ENCODE assay signal across 17 cellular contexts in the genomic region with DNA sequence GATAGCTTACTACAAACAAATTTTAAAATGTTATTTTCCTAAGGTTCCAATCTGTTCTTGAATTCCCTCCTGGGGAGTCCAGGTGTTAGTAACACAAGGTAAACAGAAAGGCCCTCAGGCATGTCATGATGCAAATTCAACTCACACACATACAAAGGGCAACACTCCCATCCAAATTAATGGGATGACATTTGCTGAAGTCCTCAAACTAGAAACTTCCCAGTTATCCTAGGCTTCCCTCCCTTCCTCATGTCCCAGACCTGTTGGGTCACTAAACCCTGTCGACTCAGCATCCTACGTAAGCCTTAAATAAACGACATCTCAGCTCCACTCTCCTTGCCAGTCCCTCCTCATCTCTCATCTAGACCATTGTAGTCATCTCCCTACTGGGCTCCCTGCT.
"Had no signal": no experiment of that assay in that cellular context is flagged by ENCODE, and none has a peak within 500 bp of the region (broad histone marks: within the 10 kb centered on the region; RNA-seq: fewer than 3 reads in every experiment).

No MANE protein-coding gene starts in this region.

- H3K4me1 Mint-ChIP-seq: activated CD4-positive, alpha-beta memory T cell treated with anti-CD3 and anti-CD28 coated beads, Interleukin-2, amount 10 ng/mL, durations not matched to agents 7 days and 5 days; activated CD4-positive, alpha-beta T cell treated with anti-CD3 and anti-CD28 coated beads for 36 hours; activated naive CD8-positive, alpha-beta T cell treated with anti-CD3 and anti-CD28 coated beads for 36 hours; natural killer cell; stimulated activated naive B cell treated with anti-CD40 and anti-IgM and Interleukin-4, amounts not matched to agents 10 μg/mL and 1 μg/mL and 100 μg/mL, for 72 hours had no signal

- H3K27ac ChIP-seq: breast epithelium, prostate gland, right lobe of liver, transverse colon, VCaP had no signal

- ATAC-seq: activated CD4-positive, alpha-beta T cell treated with anti-CD3 and anti-CD28 coated beads for 36 hours; activated T-cell treated with anti-CD3 and anti-CD28 coated beads, Interleukin-2, amount 50 U/mL, for 72 hours; esophagus mucosa; left colon; natural killer cell; right lobe of liver; stimulated activated naive B cell treated with anti-CD40 and anti-IgM and Interleukin-4, amounts not matched to agents 10 μg/mL and 1 μg/mL and 100 μg/mL, for 72 hours had no signal

- H3K9me3 ChIP-seq: breast epithelium, prostate gland, right lobe of liver, transverse colon had no signal

- H3K36me3 Mint-ChIP-seq: activated naive CD8-positive, alpha-beta T cell treated with anti-CD3 and anti-CD28 coated beads for 36 hours; natural killer cell; stimulated activated naive B cell treated with anti-CD40 and anti-IgM and Interleukin-4, amounts not matched to agents 10 μg/mL and 1 μg/mL and 100 μg/mL, for 72 hours had no signal

- H3K4me3 ChIP-seq: breast epithelium, lung, prostate gland, right lobe of liver, transverse colon had no signal

- H3K27me3 Mint-ChIP-seq: activated naive CD8-positive, alpha-beta T cell treated with anti-CD3 and anti-CD28 coated beads for 36 hours had no signal

- H3K27ac Mint-ChIP-seq: activated CD4-positive, alpha-beta memory T cell treated with anti-CD3 and anti-CD28 coated beads, Interleukin-2, amount 10 ng/mL, durations not matched to agents 7 days and 5 days; activated CD4-positive, alpha-beta T cell treated with anti-CD3 and anti-CD28 coated beads for 36 hours; activated naive CD8-positive, alpha-beta T cell treated with anti-CD3 and anti-CD28 coated beads for 36 hours; activated T-cell treated with anti-CD3 and anti-CD28 coated beads, Interleukin-2, amount 50 U/mL, for 72 hours; natural killer cell; stimulated activated naive B cell treated with anti-CD40 and anti-IgM and Interleukin-4, amounts not matched to agents 10 μg/mL and 1 μg/mL and 100 μg/mL, for 72 hours had no signal

- DNase-seq: activated CD4-positive, alpha-beta memory T cell treated with anti-CD3 and anti-CD28 coated beads, Interleukin-2, amount 10 ng/mL, durations not matched to agents 7 days and 5 days; activated CD4-positive, alpha-beta T cell treated with anti-CD3 and anti-CD28 coated beads for 36 hours; activated gamma-delta T cell treated with Interleukin-2 at 50 U/mL for 16 hours; activated naive CD8-positive, alpha-beta T cell treated with anti-CD3 and anti-CD28 coated beads for 36 hours; activated T-cell treated with anti-CD3 and anti-CD28 coated beads, Interleukin-2, amount 50 U/mL, for 72 hours; anterior cingulate cortex; left colon; natural killer cell; occipital lobe; right lobe of liver; stimulated activated naive B cell treated with anti-CD40 and anti-IgM and Interleukin-4, amounts not matched to agents 10 μg/mL and 1 μg/mL and 100 μg/mL, for 72 hours; transverse colon had no signal

- H3K27me3 ChIP-seq: breast epithelium, right lobe of liver, transverse colon had no signal

- H3K9me3 Mint-ChIP-seq: activated CD4-positive, alpha-beta memory T cell treated with anti-CD3 and anti-CD28 coated beads, Interleukin-2, amount 10 ng/mL, durations not matched to agents 7 days and 5 days; activated naive CD8-positive, alpha-beta T cell treated with anti-CD3 and anti-CD28 coated beads for 36 hours; activated T-cell treated with anti-CD3 and anti-CD28 coated beads, Interleukin-2, amount 50 U/mL, for 72 hours had no signal

- H3K36me3 ChIP-seq: breast epithelium, prostate gland, right lobe of liver, transverse colon had no signal

- H3K4me3 Mint-ChIP-seq: activated CD4-positive, alpha-beta memory T cell treated with anti-CD3 and anti-CD28 coated beads, Interleukin-2, amount 10 ng/mL, durations not matched to agents 7 days and 5 days; activated CD4-positive, alpha-beta T cell treated with anti-CD3 and anti-CD28 coated beads for 36 hours; activated naive CD8-positive, alpha-beta T cell treated with anti-CD3 and anti-CD28 coated beads for 36 hours; activated T-cell treated with anti-CD3 and anti-CD28 coated beads, Interleukin-2, amount 50 U/mL, for 72 hours; natural killer cell; stimulated activated naive B cell treated with anti-CD40 and anti-IgM and Interleukin-4, amounts not matched to agents 10 μg/mL and 1 μg/mL and 100 μg/mL, for 72 hours had no signal

- H3K4me1 ChIP-seq: breast epithelium, prostate gland, transverse colon had no signal
